In genomic region chr14:75561013-75561432, GRCh38 we compare ENCODE assay signal across 8 cellular contexts. TPM values are rescaled to one million over a fixed set of nuclear protein-coding genes. Genes with fewer than 3 reads are reported as not detected.
DNase-seq lines count a peak whose midpoint lies in the region; ATAC-seq, FAIRE-seq and TF ChIP-seq lines count a peak whose summit lies in the region.

No MANE protein-coding gene starts in this region.

- DNase-seq in D341Med (ENCODE audit: low spot score) (peak; percentile 87), NCI-H2227 treated with DMSO at 0.1 percent for 48 hours (lab: John Stamatoyannopoulos, UW) (peak; percentile 68), endothelial cell of umbilical vein (ENCODE audit: low read depth, low spot score) (peak; percentile 76), memory B cell (ENCODE audit: low spot score in 2 of 2) (peak; percentile 45 to 54), testis (peak; percentile 86)
- peak; percentile 46 for DNase-seq in activated CD4-positive, alpha-beta T cell treated with anti-CD3 and anti-CD28 coated beads, Interleukin-2, amount 50 U/mL, for 1 hour

- H3K9ac ChIP-seq in endothelial cell of umbilical vein (replicated peaks; ENCODE audit: extremely low read depth, insufficient read depth, low read length), result no peak overlapping the region

- H3K27ac ChIP-seq in HEK293 (ENCODE audit: extremely low read depth, low read depth, low read length) (no peak overlapping the region), endothelial cell of umbilical vein (ENCODE audit: insufficient read depth, low read depth, low read length) (no peak overlapping the region), testis (no peak overlapping the region)

- CTCF ChIA-PET in HEK293 (lab: Yijun Ruan, JAX), result interaction anchor here (0.6 to 5.0 kb wide), 48 partner anchors 9 to 754 kb away, joined by 3 to 51 read pairs (median 4); partner anchors contain the start of genes BATF, ERG28 and TTLL5
- CTCF ChIA-PET in endothelial cell of umbilical vein (lab: Charles Lee), result interaction anchor here (0.5 to 5.3 kb wide), 54 partner anchors 8 to 700 kb away, joined by 3 to 89 read pairs (median 5); partner anchors contain the start of genes BATF, JDP2 and TTLL5

- TF ChIP-seq POLR2A in endothelial cell of umbilical vein (IDR thresholded peaks at IDR 0.05; ENCODE audit: low read depth, low read length) (no peak), testis (IDR thresholded peaks at IDR 0.05) (no peak)

- peak; percentile 96 for FAIRE-seq in endothelial cell of umbilical vein (lab: Jason Lieb, UNC)

- H3K4me2 ChIP-seq in endothelial cell of umbilical vein (ENCODE audit: insufficient read depth, low read length), result no peak overlapping the region

- H3K9me1 ChIP-seq in endothelial cell of umbilical vein (replicated peaks; ENCODE audit: control insufficient read depth, extremely low read depth, insufficient read depth, low read length), result no peaks in the 10 kb centered on the region

- intact Hi-C loops in endothelial cell of umbilical vein (cut with micrococcal nuclease), result loop anchor here (1.0 to 10.0 kb wide), 7 partner anchors 25 to 426 kb away; no protein-coding TSS in a partner anchor
- intact Hi-C loops in testis (cut with DNase I; ENCODE audit: low total_unique reads), result loop anchor here (10.0 kb wide), 1 partner anchor 246 kb away; no protein-coding TSS in a partner anchor

- POLR2A ChIA-PET in HEK293 (lab: Yijun Ruan, JAX), result interaction anchor here (0.8 to 1.2 kb wide), 2 partner anchors 46 to 100 kb away, joined by 3 to 6 read pairs; partner anchors contain the start of genes ERG28 and TTLL5
- POLR2A ChIA-PET in endothelial cell of umbilical vein (lab: Charles Lee), result interaction anchor here (1.4 kb wide), 1 partner anchor 250 kb away, joined by 3 read pairs; no protein-coding TSS in a partner anchor

- no peak overlapping the region for H3K4me3 ChIP-seq in HEK293 (ENCODE audit: low read depth, low read length)
- H3K4me3 ChIP-seq in endothelial cell of umbilical vein (replicated peaks in 1 of 3; ENCODE audit: insufficient read depth in 1 of 3, low read depth in 1 of 3, low read length in 3 of 3), result no peak overlapping the region
- H3K4me3 ChIP-seq in testis, result no peak overlapping the region

- dilution Hi-C loops in endothelial cell of umbilical vein (cut with MboI; ENCODE audit: extremely low pct_ligation_motif_present, low sequenced_read_pairs), result no loop called here

- H3K9me3 Mint-ChIP-seq in memory B cell, result no peaks in the 10 kb centered on the region

- H3K36me3 Mint-ChIP-seq in memory B cell, result no peaks in the 10 kb centered on the region

- peaks cover 5% of the 10 kb centered on the region for H3K4me1 Mint-ChIP-seq in memory B cell

- TF ChIP-seq CTCF in HEK293 (tag by site-specific recombination; IDR thresholded peaks at IDR 0.05) (peak; percentile 55), endothelial cell of umbilical vein (IDR thresholded peaks at IDR 0.05; ENCODE audit: extremely low read depth in 1 of 2, insufficient read depth in 1 of 2, low read depth in 1 of 2, low read length in 2 of 2) (peak; percentile 88 to 90), testis (IDR thresholded peaks at IDR 0.05) (peak; percentile 59 to 78 (median 69))

- no peak overlapping the region for H3K4me3 Mint-ChIP-seq in memory B cell

- H3K4me1 ChIP-seq in HEK293 (ENCODE audit: control insufficient read depth, insufficient read depth, low read length), result no peaks in the 10 kb centered on the region
- no peaks in the 10 kb centered on the region for H3K4me1 ChIP-seq in endothelial cell of umbilical vein (ENCODE audit: control insufficient read depth, extremely low read depth, insufficient read depth, low read length)
- peaks cover 5% of the 10 kb centered on the region for H3K4me1 ChIP-seq in testis

- no peaks in the 10 kb centered on the region for H3K9me3 ChIP-seq in HEK293 (ENCODE audit: control insufficient read depth, insufficient read depth, low read depth, low read length)
- no peaks in the 10 kb centered on the region for H3K9me3 ChIP-seq in endothelial cell of umbilical vein (replicated peaks; ENCODE audit: control insufficient read depth, insufficient read depth, low read length)
- no peaks in the 10 kb centered on the region for H3K9me3 ChIP-seq in testis

- BruUV-seq in endothelial cell of umbilical vein (replicated peaks; lab: Mats Ljungman, UMichigan), result no TSS peak

- H3K36me3 ChIP-seq in HEK293 (ENCODE audit: control insufficient read depth in 2 of 2, insufficient read depth in 1 of 2, low read length in 2 of 2) (no peaks in the 10 kb centered on the region), endothelial cell of umbilical vein (ENCODE audit: control insufficient read depth in 2 of 2, extremely low read depth in 1 of 2, insufficient read depth in 2 of 2, low read length in 2 of 2) (no peaks in the 10 kb centered on the region), testis (ENCODE audit: low read depth, missing control alignments) (no peaks in the 10 kb centered on the region)

- peak; percentile 68 for ATAC-seq in memory B cell (ENCODE audit: low read depth)
- ATAC-seq in GM19328 (IDR thresholded peaks at IDR 0.05; ENCODE audit: unreplicated experiment), result no peak

- 5 to 8% methylated on average over 6 of the region's 6 CpGs for WGBS in testis, 2 donors

- H3K79me2 ChIP-seq in endothelial cell of umbilical vein (ENCODE audit: control insufficient read depth, insufficient read depth, low read length), result no peaks in the 10 kb centered on the region

- H2AFZ ChIP-seq in endothelial cell of umbilical vein (ENCODE audit: low read depth, low read length), result no peak overlapping the region

- H3K27me3 ChIP-seq in endothelial cell of umbilical vein (ENCODE audit: control insufficient read depth in 2 of 2, insufficient read depth in 2 of 2, low read length in 2 of 2) (peaks cover 0 to 4% of the 10 kb centered on the region in 2 experiments), testis (no peaks in the 10 kb centered on the region)

- no peaks in the 10 kb centered on the region for H4K20me1 ChIP-seq in endothelial cell of umbilical vein (replicated peaks; ENCODE audit: control insufficient read depth, extremely low read depth, insufficient read depth, low read length)

- no peak overlapping the region for H3K27ac Mint-ChIP-seq in memory B cell

- peaks cover 5% of the 10 kb centered on the region for H3K27me3 Mint-ChIP-seq in memory B cell

TF ChIP-seq in HEK293, 187 proteins besides CTCF, POLR2A, EP300 and RAD21 (continues in another document):
- TF ChIP-seq YY1 (tag by site-specific recombination; IDR thresholded peaks at IDR 0.05) (no peak), ZNF639 (tag by site-specific recombination; IDR thresholded peaks at IDR 0.05) (no peak), ZNF394 (tag by site-specific recombination; IDR thresholded peaks at IDR 0.05; ENCODE audit: borderline replicate concordance) (no peak), YY2 (tag by site-specific recombination; IDR thresholded peaks at IDR 0.05) (no peak)

TF ChIP-seq in endothelial cell of umbilical vein, 7 proteins besides CTCF, POLR2A, EP300 and RAD21:
- TF ChIP-seq MYC (IDR thresholded peaks at IDR 0.05; ENCODE audit: low read depth, low read length) (no peak), FOS (IDR thresholded peaks at IDR 0.05; ENCODE audit: borderline replicate concordance, insufficient read depth, low read length) (no peak), GATA2 (IDR thresholded peaks at IDR 0.05; ENCODE audit: insufficient read depth, insufficient read length, low read depth, low read length) (no peak), EZH2 (IDR thresholded peaks at IDR 0.05; ENCODE audit: borderline replicate concordance, low read depth, low read length, severe bottlenecking) (no peak), POLR2AphosphoS5 (IDR thresholded peaks at IDR 0.05; ENCODE audit: insufficient read depth, low read depth, low read length) (no peak), JUN (IDR thresholded peaks at IDR 0.05; ENCODE audit: borderline replicate concordance, insufficient read depth, insufficient read length, low read depth) (no peak), MAX (IDR thresholded peaks at IDR 0.05; ENCODE audit: insufficient read depth, insufficient read length) (no peak)

RNA-seq across cellular contexts. Expression of gene FLVCR2, which starts 17.4 kb away (rescaled TPM):
- 4.9 and 9.1 TPM in 2 replicates for total RNA-seq in endothelial cell of umbilical vein
- 1.4 and 1.8 TPM in 2 replicates for polyA plus RNA-seq in endothelial cell of umbilical vein
- 0.99 and 1.1 TPM in 2 replicates for polyA plus RNA-seq in endothelial cell of umbilical vein (2011; cell fraction: cytosol; rRNA removed)
- polyA plus RNA-seq in endothelial cell of umbilical vein (2011; cell fraction: nucleus; rRNA removed), result 1.9 and 2.2 TPM in 2 replicates
- 1.5 and 2.3 TPM in 2 replicates for polyA plus RNA-seq in endothelial cell of umbilical vein (2012)
- 2.3 and 9.0 TPM in 2 replicates for polyA minus RNA-seq in endothelial cell of umbilical vein
- polyA minus RNA-seq in endothelial cell of umbilical vein (2011; cell fraction: cytosol; rRNA and poly(A)+ RNA removed), result 5.3 TPM
- 1.7 and 2.7 TPM in 2 replicates for polyA minus RNA-seq in endothelial cell of umbilical vein (2011; cell fraction: nucleus; rRNA and poly(A)+ RNA removed)
- total RNA-seq in testis, result 10 to 100 TPM; 38.5 to 45.0 TPM
- 49.6 TPM for polyA plus RNA-seq in testis (ENCODE audit: insufficient read depth, low read depth, low replicate concordance)

RNA-seq across cellular contexts. Expression of gene BATF, which starts 38.8 kb away (rescaled TPM):
- not detected in 2 replicates for total RNA-seq in endothelial cell of umbilical vein
- not detected in 2 replicates for polyA plus RNA-seq in endothelial cell of umbilical vein
- not detected in 2 replicates for polyA plus RNA-seq in endothelial cell of umbilical vein (2011; cell fraction: cytosol; rRNA removed)
- 0.28 TPM in 1 of 2 replicates, not detected in the other for polyA plus RNA-seq in endothelial cell of umbilical vein (2011; cell fraction: nucleus; rRNA removed)
- not detected in 2 replicates for polyA plus RNA-seq in endothelial cell of umbilical vein (2012)
- not detected in 2 replicates for polyA minus RNA-seq in endothelial cell of umbilical vein
- not detected for polyA minus RNA-seq in endothelial cell of umbilical vein (2011; cell fraction: cytosol; rRNA and poly(A)+ RNA removed)
- not detected in 2 replicates for polyA minus RNA-seq in endothelial cell of umbilical vein (2011; cell fraction: nucleus; rRNA and poly(A)+ RNA removed)
- total RNA-seq in testis, result 1 to 10 TPM in 1 of 2 donors, under 1 TPM in 1; 0.63 to 2.9 TPM
- 1.5 TPM for polyA plus RNA-seq in testis (ENCODE audit: insufficient read depth, low read depth, low replicate concordance)
